20 cellular contexts compared by ENCODE assay signal in genomic region chr10:13615650-13616049, GRCh38. TPM values are rescaled to one million over a fixed set of nuclear protein-coding genes. Genes with fewer than 3 reads are reported as not detected.
DNase-seq lines count a peak whose midpoint lies in the region; ATAC-seq and TF ChIP-seq lines count a peak whose summit lies in the region.
"Had no signal": no experiment of that assay in that cellular context is flagged by ENCODE, and none has a peak within 500 bp of the region (broad histone marks: within the 10 kb centered on the region; RNA-seq: fewer than 3 reads in every experiment).

No MANE protein-coding gene starts in this region.

- no peak overlapping the region for H4K91ac ChIP-seq in H9 (ENCODE audit: insufficient read length, low read depth, low read length)

- no peak overlapping the region for H4K5ac ChIP-seq in H9 (ENCODE audit: insufficient read length, low read depth, low read length)

- no peak overlapping the region for H2BK120ac ChIP-seq in H9 (ENCODE audit: low read depth, low read length, poor library complexity, severe bottlenecking)

- H3K4me3 Mint-ChIP-seq in H9 (no peak overlapping the region), osteocyte (ENCODE audit: unreplicated experiment) (no peak overlapping the region)
- H3K4me3 Mint-ChIP-seq in naive thymus-derived CD8-positive, alpha-beta T cell, result no peak overlapping the region
- H3K4me3 Mint-ChIP-seq: activated B cell treated with CpG ODN at 0.5 μM for 24 hours; activated T-helper 17 cell treated with anti-CD3 and anti-CD28 coated beads, Interleukin-2, amount 50 U/mL, for 72 hours; IgD-negative memory B cell had no signal

- no peak overlapping the region for H3K23ac ChIP-seq in H9 (ENCODE audit: insufficient read length, low read depth, low read length)

- ATAC-seq in naive thymus-derived CD8-positive, alpha-beta T cell, result no peak
- ATAC-seq in GM21737 (IDR thresholded peaks at IDR 0.05; ENCODE audit: unreplicated experiment), result no peak
- ATAC-seq: activated T-helper 17 cell treated with anti-CD3 and anti-CD28 coated beads, Interleukin-2, amount 50 U/mL, for 72 hours; PC-3 had no signal

- H4K20me1 ChIP-seq in H9 (ENCODE audit: control insufficient read depth, insufficient read depth, insufficient read length), result no peaks in the 10 kb centered on the region

- H3K36me3 Mint-ChIP-seq in H9 (ENCODE audit: insufficient read depth in 1 of 3, low read depth in 3 of 3) (peaks cover 2 to 44% (median 27%) of the 10 kb centered on the region in 3 experiments; a peak in 6 of 7 replicates), osteocyte (ENCODE audit: unreplicated experiment) (peaks cover 26% of the 10 kb centered on the region)
- H3K36me3 Mint-ChIP-seq in naive thymus-derived CD8-positive, alpha-beta T cell, result peaks cover 11 to 92% (median 42%) of the 10 kb centered on the region in 3 donors

- H3K4me3 ChIP-seq in SJCRH30 (no peak overlapping the region), testis (no peak overlapping the region)

- H4K8ac ChIP-seq in H9 (replicated peaks; ENCODE audit: insufficient read length, low read depth, low read length), result no peak overlapping the region

- no peaks in the 10 kb centered on the region for H3K79me1 ChIP-seq in H9 (ENCODE audit: insufficient read depth, low read depth, low read length, poor library complexity, severe bottlenecking)

- H3K4me1 Mint-ChIP-seq in H9 (peaks cover 21% of the 10 kb centered on the region in 2 experiments), osteocyte (ENCODE audit: unreplicated experiment) (peaks cover 47% of the 10 kb centered on the region)
- peaks cover 0 to 6% (median 0%) of the 10 kb centered on the region in 4 donors for H3K4me1 Mint-ChIP-seq in naive thymus-derived CD8-positive, alpha-beta T cell
- H3K4me1 Mint-ChIP-seq: activated B cell treated with CpG ODN at 0.5 μM for 24 hours had no signal

- H3K79me2 ChIP-seq in H9 (ENCODE audit: insufficient read depth, low read length), result no peaks in the 10 kb centered on the region

- H3K14ac ChIP-seq in H9 (ENCODE audit: insufficient read depth, low read length), result no peak overlapping the region

- no peaks in the 10 kb centered on the region for H3K23me2 ChIP-seq in H9 (ENCODE audit: insufficient read length, low read depth, low read length, poor library complexity, severe bottlenecking)

- H2BK20ac ChIP-seq in H9 (ENCODE audit: low read depth, low read length, poor library complexity, severe bottlenecking), result no peak overlapping the region

- POLR2A ChIA-PET in naive thymus-derived CD8-positive, alpha-beta T cell (lab: Charles Lee), result no interaction called here

- H3K27ac ChIP-seq in H9 (ENCODE audit: insufficient read length, low read depth, low read length) (no peak overlapping the region), SJCRH30 (peak overlapping the region; percentile 53), testis (no peak overlapping the region)
- H3K27ac ChIP-seq: foreskin keratinocyte had no signal

- H3K27me3 Mint-ChIP-seq in H9 (ENCODE audit: low read depth) (no peaks in the 10 kb centered on the region), osteocyte (ENCODE audit: unreplicated experiment) (no peaks in the 10 kb centered on the region)
- H3K27me3 Mint-ChIP-seq in naive thymus-derived CD8-positive, alpha-beta T cell, result no peaks in the 10 kb centered on the region
- H3K27me3 Mint-ChIP-seq: activated B cell treated with CpG ODN at 0.5 μM for 24 hours; activated T-helper 17 cell treated with anti-CD3 and anti-CD28 coated beads, Interleukin-2, amount 50 U/mL, for 72 hours; IgD-negative memory B cell had no signal

- no CpG with 5 or more reads among the region's 6 CpGs for WGBS in H9 (ENCODE audit: extremely low coverage, insufficient read length, low lambda C conversion rate)
- WGBS in testis, 2 donors, result 57 to 77% methylated on average over 6 of the region's 6 CpGs

- H3K4me1 ChIP-seq in H9 (ENCODE audit: insufficient read depth, low read length) (peaks cover 4% of the 10 kb centered on the region; the same call in 1 of the 2 replicates), SJCRH30 (peaks cover 28% of the 10 kb centered on the region), testis (no peaks in the 10 kb centered on the region)
- H3K4me1 ChIP-seq: BE2C had no signal

- no peak overlapping the region for H3K9ac ChIP-seq in H9 (ENCODE audit: extremely low read depth, insufficient read length, low read length)

- TF ChIP-seq POLR2A in testis (IDR thresholded peaks at IDR 0.05), result no peak

- H3K9me3 ChIP-seq in H9 (ENCODE audit: control insufficient read depth, low read depth, low read length), result no peaks in the 10 kb centered on the region
- H3K9me3 ChIP-seq in SJCRH30 (replicated peaks), result no peaks in the 10 kb centered on the region
- H3K9me3 ChIP-seq in testis, result no peaks in the 10 kb centered on the region
- H3K9me3 ChIP-seq: BE2C had no signal

- no peak overlapping the region for H2AFZ ChIP-seq in H9 (ENCODE audit: low read length)

- TF ChIP-seq CTCF in H9 (conservative IDR thresholded peaks at IDR 0.05) (no peak), osteocyte (IDR thresholded peaks at IDR 0.05) (no peak), testis (IDR thresholded peaks at IDR 0.05) (no peak)

- no peak overlapping the region for H3K18ac ChIP-seq in H9 (ENCODE audit: insufficient read length, low read depth, low read length)

- no peak overlapping the region for H2BK15ac ChIP-seq in H9 (ENCODE audit: low read depth, low read length)

- peaks cover 16% of the 10 kb centered on the region for H3K36me3 ChIP-seq in SJCRH30
- H3K36me3 ChIP-seq in testis (ENCODE audit: low read depth, missing control alignments), result no peaks in the 10 kb centered on the region

- DNase-seq in H9, result peak; percentile 38
- DNase-seq in SJCRH30, result peak; percentile 73 to 76
- peak; percentile 60 for DNase-seq in glomerular visceral epithelial cell (ENCODE audit: extremely low spot score)
- no peak for DNase-seq in osteocyte (ENCODE audit: extremely low spot score, unreplicated experiment)
- DNase-seq in testis, result no peak
- no peak for DNase-seq in naive thymus-derived CD8-positive, alpha-beta T cell
- DNase-seq: activated B cell treated with CpG ODN at 0.5 μM for 24 hours; activated CD8-positive, alpha-beta memory T cell treated with anti-CD3 and anti-CD28 coated beads for 24 hours; BE2C; foreskin keratinocyte; NCI-H1048; NCI-H2107; NCI-H526 treated with DMSO at 0.1 percent for 48 hours; PC-3; stimulated activated CD4-positive, alpha-beta T cell treated with anti-CD3 and anti-CD28 coated beads, Interleukin-4, amount 100 ng/mL, for 24 hours; stimulated activated CD8-positive, alpha-beta memory T cell treated with anti-CD3 and anti-CD28 coated beads, Interleukin-4, amount 100 ng/mL, for 48 hours; SW 1271 had no signal

- peak overlapping the region; percentile 30 to 84 (median 76); a peak in 6 of 7 replicates for H3K27ac Mint-ChIP-seq in H9
- H3K27ac Mint-ChIP-seq in osteocyte (ENCODE audit: unreplicated experiment), result peak overlapping the region; percentile 89
- peak overlapping the region in 3 of 10 donors; percentile 17 to 53 (median 43) for H3K27ac Mint-ChIP-seq in naive thymus-derived CD8-positive, alpha-beta T cell
- H3K27ac Mint-ChIP-seq: activated B cell treated with CpG ODN at 0.5 μM for 24 hours; activated T-helper 17 cell treated with anti-CD3 and anti-CD28 coated beads, Interleukin-2, amount 50 U/mL, for 72 hours had no signal

- H3K4ac ChIP-seq in H9 (ENCODE audit: low read depth, low read length), result no peak overlapping the region

- no peak overlapping the region for H3K4me2 ChIP-seq in H9 (ENCODE audit: insufficient read depth, insufficient read length, low read length)

- H2BK12ac ChIP-seq in H9 (ENCODE audit: insufficient read length, low read depth, low read length), result no peak overlapping the region

- no peak overlapping the region for H3T11ph ChIP-seq in H9 (ENCODE audit: low read length)

- H3K56ac ChIP-seq in H9 (ENCODE audit: insufficient read length, low read depth, low read length), result no peak overlapping the region

- intact Hi-C loops in testis (cut with DNase I; ENCODE audit: low total_unique reads), result no loop called here

- no peak overlapping the region for H2BK5ac ChIP-seq in H9 (ENCODE audit: insufficient read length, low read length)

- H3K27me3 ChIP-seq in H9 (ENCODE audit: insufficient read depth, low read length) (no peaks in the 10 kb centered on the region), SJCRH30 (no peaks in the 10 kb centered on the region), testis (no peaks in the 10 kb centered on the region)
- H3K27me3 ChIP-seq: BE2C, foreskin keratinocyte had no signal

- H3K9me3 Mint-ChIP-seq in H9 (no peaks in the 10 kb centered on the region), osteocyte (ENCODE audit: unreplicated experiment) (no peaks in the 10 kb centered on the region)
- no peaks in the 10 kb centered on the region for H3K9me3 Mint-ChIP-seq in naive thymus-derived CD8-positive, alpha-beta T cell
- H3K9me3 Mint-ChIP-seq: activated B cell treated with CpG ODN at 0.5 μM for 24 hours; activated T-helper 17 cell treated with anti-CD3 and anti-CD28 coated beads, Interleukin-2, amount 50 U/mL, for 72 hours; IgD-negative memory B cell had no signal

- no peak overlapping the region for H2AK5ac ChIP-seq in H9 (ENCODE audit: insufficient read length, low read length)

RNA-seq across cellular contexts. Expression of gene PRPF18, which starts 28.9 kb away (rescaled TPM):
- total RNA-seq in H9 (2021), result 17.1 and 18.5 TPM in 2 replicates
- 26.0 and 31.0 TPM in 2 replicates for total RNA-seq in SJCRH30 (2014; rRNA removed; shearing (Covaris generic))
- 17.9 and 19.2 TPM in 2 replicates for total RNA-seq in osteocyte
- 10 to 100 TPM; 26.9 to 30.6 TPM for total RNA-seq in testis
- polyA plus RNA-seq in testis (ENCODE audit: insufficient read depth, low read depth, low replicate concordance), result 20.6 TPM
- total RNA-seq in naive thymus-derived CD8-positive, alpha-beta T cell, result 10 to 100 TPM; 31.9 to 33.9 TPM
- 10 to 100 TPM; 38.1 to 41.5 (median 40.9) TPM for polyA plus RNA-seq in naive thymus-derived CD8-positive, alpha-beta T cell

Comparison
In these comparisons a context has a peak if more than half of its experiments do, and no peak if none do; other contexts are left out.
1. DNase-seq: peak in H9 (single experiment), SJCRH30 (2 of 2) and glomerular visceral epithelial cell (single experiment); none in osteocyte (single experiment), testis (single experiment) and naive thymus-derived CD8-positive, alpha-beta T cell (0 of 10).